ENCODE assay signal across 30 cellular contexts in the genomic region with DNA sequence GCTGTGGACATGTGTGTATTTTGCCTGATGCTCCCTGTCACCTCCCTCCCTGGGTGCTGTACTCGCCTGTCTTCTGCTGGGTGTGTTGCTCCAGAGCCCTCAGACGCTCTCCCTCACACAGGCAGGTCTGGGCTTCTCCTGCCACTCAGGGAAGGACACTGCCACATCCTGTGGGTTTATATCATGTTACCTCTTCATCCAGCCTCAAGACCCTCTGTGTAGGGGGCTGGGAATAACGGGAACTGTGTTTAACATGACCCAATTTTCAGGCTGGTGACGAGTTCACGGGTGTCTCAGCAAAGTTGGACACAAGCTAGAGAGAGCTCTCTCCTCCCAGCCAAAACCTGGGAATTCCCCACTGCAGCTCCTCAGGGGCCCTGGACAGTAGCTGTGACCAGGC. TPM values are rescaled to one million over a fixed set of nuclear protein-coding genes. Genes with fewer than 3 reads are reported as not detected.
DNase-seq lines count a peak whose midpoint lies in the region; ATAC-seq, FAIRE-seq and TF ChIP-seq lines count a peak whose summit lies in the region.
"Had no signal": no experiment of that assay in that cellular context is flagged by ENCODE, and none has a peak within 500 bp of the region (broad histone marks: within the 10 kb centered on the region; RNA-seq: fewer than 3 reads in every experiment).

No MANE protein-coding gene starts in this region.

- TF ChIP-seq POLR2A in HepG2 (IDR thresholded peaks at IDR 0.05; ENCODE audit: insufficient read depth in 1 of 2, low read depth in 2 of 2, low read length in 2 of 2): no peak

- in situ Hi-C loops in HepG2 (cut with HindIII; ENCODE audit: extremely low pct_ligation_motif_present, low pct_unique_long_range_greater_than_20kb): no loop called here

- H3K4me1 ChIP-seq in HepG2 (ENCODE audit: insufficient read depth, low read length): no peaks in the 10 kb centered on the region
- H3K4me1 ChIP-seq: body of pancreas, Caco-2, pancreas, right lobe of liver had no signal

- H3K27ac Mint-ChIP-seq in activated T-cell treated with anti-CD3 and anti-CD28 coated beads, Interleukin-2, amount 50 U/mL, for 24 hours: peak overlapping the region; percentile 46
- peak overlapping the region; percentile 76 for H3K27ac Mint-ChIP-seq in endothelial cell (ENCODE audit: unreplicated experiment)
- H3K27ac Mint-ChIP-seq in stimulated activated effector memory CD8-positive, alpha-beta T cell treated with anti-CD3 and anti-CD28 coated beads, Interleukin-12 subunit alpha, Interleukin-12 subunit beta, amount 100 ng/mL, for 72 hours: peak overlapping the region; percentile 91
- H3K27ac Mint-ChIP-seq: natural killer cell had no signal

- no peak for TF ChIP-seq RAD21 in HepG2 (CRISPR knock-in tag; IDR thresholded peaks at IDR 0.05)

- DNase-seq in activated T-cell treated with anti-CD3 and anti-CD28 coated beads, Interleukin-2, amount 50 U/mL, for 24 hours: no peak
- no peak for DNase-seq in activated T-cell treated with anti-CD3 and anti-CD28 coated beads, Interleukin-2, amount 50 U/mL, for 1 hour
- no peak for DNase-seq in RWPE1 (ENCODE audit: low spot score)
- no peak for DNase-seq in endothelial cell (ENCODE audit: low spot score)
- DNase-seq in stimulated activated effector memory CD8-positive, alpha-beta T cell treated with anti-CD3 and anti-CD28 coated beads, Interleukin-12 subunit alpha, Interleukin-12 subunit beta, amount 100 ng/mL, for 72 hours (ENCODE audit: low spot score in 2 of 2): no peak
- no peak for DNase-seq in NCI-H226
- no peak for DNase-seq in ureter (ENCODE audit: low spot score)
- no peak for DNase-seq in HepG2 (ENCODE audit: low spot score)
- DNase-seq: 8988T; activated CD4-positive, alpha-beta T cell treated with anti-CD3 and anti-CD28 coated beads, Interleukin-2, amount 50 U/mL, for 48 hours; activated CD8-positive, alpha-beta memory T cell treated with anti-CD3 and anti-CD28 coated beads, Interleukin-2, amount 50 U/mL, for 4 hours; AML-193; body of pancreas; Caco-2; DMS79 treated with DMSO at 0.1 percent for 48 hours; IMR-90; natural killer cell; NCI-H1092 treated with DMSO at 0.1 percent for 48 hours; NCI-H2029 treated with DMSO at 0.1 percent for 48 hours; NCI-H446; SHP77; stimulated activated CD4-positive, alpha-beta T cell treated with anti-CD3 and anti-CD28 coated beads, Interleukin-12 subunit alpha, Interleukin-12 subunit beta, amount 100 ng/mL, for 4 hours; stimulated activated CD4-positive, alpha-beta T cell treated with anti-CD3 and anti-CD28 coated beads, Interleukin-4, amount 100 ng/mL, for 4 hours; T1000; trophoblast cell had no signal

- no peak overlapping the region for H3K4me3 Mint-ChIP-seq in activated T-cell treated with anti-CD3 and anti-CD28 coated beads, Interleukin-2, amount 50 U/mL, for 24 hours
- H3K4me3 Mint-ChIP-seq in endothelial cell (ENCODE audit: unreplicated experiment): no peak overlapping the region
- H3K4me3 Mint-ChIP-seq in stimulated activated effector memory CD8-positive, alpha-beta T cell treated with anti-CD3 and anti-CD28 coated beads, Interleukin-12 subunit alpha, Interleukin-12 subunit beta, amount 100 ng/mL, for 72 hours: no peak overlapping the region
- H3K4me3 Mint-ChIP-seq: natural killer cell had no signal

- no peak overlapping the region for H3K9ac ChIP-seq in HepG2 (ENCODE audit: insufficient read depth, low read depth, low read length)

- TF ChIP-seq EP300 in HepG2 (IDR thresholded peaks at IDR 0.05; ENCODE audit: low read depth in 2 of 2, low read length in 2 of 2): no peak
- TF ChIP-seq EP300 in HepG2 (CRISPR knock-in tag; IDR thresholded peaks at IDR 0.05; ENCODE audit: borderline replicate concordance): no peak

- intact Hi-C loops in HepG2 (cut with micrococcal nuclease; ENCODE audit: unreplicated experiment): no loop called here

- no peaks in the 10 kb centered on the region for H3K4me1 Mint-ChIP-seq in activated T-cell treated with anti-CD3 and anti-CD28 coated beads, Interleukin-2, amount 50 U/mL, for 24 hours (ENCODE audit: low read depth)
- H3K4me1 Mint-ChIP-seq in endothelial cell (ENCODE audit: unreplicated experiment): peaks cover 20% of the 10 kb centered on the region
- H3K4me1 Mint-ChIP-seq in stimulated activated effector memory CD8-positive, alpha-beta T cell treated with anti-CD3 and anti-CD28 coated beads, Interleukin-12 subunit alpha, Interleukin-12 subunit beta, amount 100 ng/mL, for 72 hours: peaks cover 7% of the 10 kb centered on the region

- no peak for ATAC-seq in stimulated activated effector memory CD8-positive, alpha-beta T cell treated with anti-CD3 and anti-CD28 coated beads, Interleukin-12 subunit alpha, Interleukin-12 subunit beta, amount 100 ng/mL, for 72 hours
- ATAC-seq in HepG2: no peak
- ATAC-seq: body of pancreas, natural killer cell had no signal

- no peak overlapping the region for H3K4me3 ChIP-seq in HepG2 (replicated peaks in 1 of 3; ENCODE audit: insufficient read depth in 1 of 3, low read depth in 2 of 3, low read length in 3 of 3)
- H3K4me3 ChIP-seq: body of pancreas, pancreas, right lobe of liver had no signal

- H3K79me2 ChIP-seq in HepG2 (ENCODE audit: insufficient read depth, low read length): no peaks in the 10 kb centered on the region

- H3K27ac ChIP-seq in RWPE1 (0 out of 2 replicates have a peak overlapping the region, but pooled peaks have one; percentile 9), HepG2 (ENCODE audit: extremely low read length, insufficient read depth, low read length) (no peak overlapping the region)
- H3K27ac ChIP-seq: body of pancreas, pancreas, right lobe of liver had no signal

- H2AFZ ChIP-seq in HepG2 (ENCODE audit: low read length): no peak overlapping the region

- no peaks in the 10 kb centered on the region for H3K27me3 ChIP-seq in HepG2 (ENCODE audit: control insufficient read depth in 1 of 2, insufficient read depth in 2 of 2, low read length in 2 of 2)
- H3K27me3 ChIP-seq: body of pancreas, pancreas, right lobe of liver had no signal

- WGBS in HepG2 (ENCODE audit: low lambda C conversion rate): 87% methylated on average over 3 of the region's 5 CpGs

- H3K9me3 ChIP-seq in HepG2 (ENCODE audit: low read length): no peaks in the 10 kb centered on the region
- H3K9me3 ChIP-seq: body of pancreas, Caco-2, pancreas, right lobe of liver had no signal

- no peaks in the 10 kb centered on the region for H3K9me3 Mint-ChIP-seq in activated T-cell treated with anti-CD3 and anti-CD28 coated beads, Interleukin-2, amount 50 U/mL, for 24 hours
- H3K9me3 Mint-ChIP-seq in endothelial cell (ENCODE audit: unreplicated experiment): no peaks in the 10 kb centered on the region
- no peaks in the 10 kb centered on the region for H3K9me3 Mint-ChIP-seq in stimulated activated effector memory CD8-positive, alpha-beta T cell treated with anti-CD3 and anti-CD28 coated beads, Interleukin-12 subunit alpha, Interleukin-12 subunit beta, amount 100 ng/mL, for 72 hours
- H3K9me3 Mint-ChIP-seq: natural killer cell had no signal

- BruUV-seq in HepG2 (replicated peaks; lab: Mats Ljungman, UMichigan): no TSS peak

- H3K36me3 Mint-ChIP-seq in activated T-cell treated with anti-CD3 and anti-CD28 coated beads, Interleukin-2, amount 50 U/mL, for 24 hours (ENCODE audit: low read depth): peaks cover 66% of the 10 kb centered on the region
- peaks cover 35% of the 10 kb centered on the region for H3K36me3 Mint-ChIP-seq in endothelial cell (ENCODE audit: low read depth, unreplicated experiment)
- H3K36me3 Mint-ChIP-seq in stimulated activated effector memory CD8-positive, alpha-beta T cell treated with anti-CD3 and anti-CD28 coated beads, Interleukin-12 subunit alpha, Interleukin-12 subunit beta, amount 100 ng/mL, for 72 hours: no peaks in the 10 kb centered on the region
- H3K36me3 Mint-ChIP-seq: natural killer cell had no signal

- CTCF ChIA-PET in RWPE1 (lab: Yijun Ruan, JAX): no interaction called here
- CTCF ChIA-PET in HepG2 (lab: Yijun Ruan, JAX; ENCODE audit: low intra/inter-chr PET ratio, low total read pairs): no interaction called here

- H3K4me2 ChIP-seq in HepG2 (ENCODE audit: low read depth, low read length): no peak overlapping the region

- POLR2A ChIA-PET in RWPE1 (lab: Yijun Ruan, JAX; ENCODE audit: low non-redundant PET) (no interaction called here), HepG2 (lab: Yijun Ruan, JAX) (no interaction called here)

- H3K36me3 ChIP-seq in HepG2 (replicated peaks in 1 of 2; ENCODE audit: control insufficient read depth in 1 of 2, insufficient read depth in 2 of 2, low read length in 2 of 2): peaks cover 10 to 45% of the 10 kb centered on the region in 2 experiments

- FAIRE-seq in HepG2 (lab: Jason Lieb, UNC): no peak
- FAIRE-seq: islet of Langerhans, pancreas had no signal

- H4K20me1 ChIP-seq in HepG2 (ENCODE audit: insufficient read depth, low read length): no peaks in the 10 kb centered on the region

- TF ChIP-seq CTCF in RWPE1 (conservative IDR thresholded peaks at IDR 0.05; ENCODE audit: low read depth) (no peak), endothelial cell (IDR thresholded peaks at IDR 0.05; ENCODE audit: unreplicated experiment) (no peak), HepG2 (CRISPR knock-in tag; IDR thresholded peaks at IDR 0.05) (no peak)

- no peaks in the 10 kb centered on the region for H3K27me3 Mint-ChIP-seq in activated T-cell treated with anti-CD3 and anti-CD28 coated beads, Interleukin-2, amount 50 U/mL, for 24 hours
- peaks cover 6% of the 10 kb centered on the region for H3K27me3 Mint-ChIP-seq in endothelial cell (ENCODE audit: unreplicated experiment)

RNA-seq across cellular contexts. Expression of gene MYBPC3, which starts 24.6 kb away (rescaled TPM):
- not detected for total RNA-seq in endothelial cell (ENCODE audit: unreplicated experiment)
- 0.18 TPM for total RNA-seq in ureter
- not detected in 2 replicates for total RNA-seq in HepG2 (2016; rRNA removed; fragmentation: Illumina TruSeq; extraction: Trizol)
- total RNA-seq in HepG2 (2016; cell fraction: cytosol; rRNA removed; fragmentation: Illumina TruSeq; extraction: Trizol; ENCODE audit: low read depth): not detected in 2 replicates
- not detected in 2 replicates for total RNA-seq in HepG2 (2016; cell fraction: insoluble cytoplasmic fraction; rRNA removed; fragmentation: Illumina TruSeq; extraction: Trizol)
- total RNA-seq in HepG2 (2016; cell fraction: membrane; rRNA removed; fragmentation: Illumina TruSeq; extraction: Trizol): not detected in 2 replicates
- total RNA-seq in HepG2 (2016; cell fraction: nucleus; rRNA removed; fragmentation: Illumina TruSeq; extraction: Trizol): not detected in 2 replicates
- polyA plus RNA-seq in HepG2 (2011; rRNA removed): 0.01 TPM in 1 of 2 replicates, not detected in the other
- not detected in 2 replicates for polyA plus RNA-seq in HepG2 (2011; cell fraction: cytosol; rRNA removed)
- polyA plus RNA-seq in HepG2 (2011; cell fraction: nucleus; rRNA removed): not detected in 2 replicates
- not detected in 2 replicates for polyA plus RNA-seq in HepG2 (2012)
- polyA plus RNA-seq in HepG2 (2016; cell fraction: cytosol; fragmentation: Illumina TruSeq; extraction: Trizol; ENCODE audit: low read depth): not detected in 2 replicates
- not detected in 2 replicates for polyA plus RNA-seq in HepG2 (2016; cell fraction: insoluble cytoplasmic fraction; fragmentation: Illumina TruSeq; extraction: Trizol; ENCODE audit: low read depth)
- polyA plus RNA-seq in HepG2 (2016; cell fraction: membrane; fragmentation: Illumina TruSeq; extraction: Trizol; ENCODE audit: low read depth): not detected in 2 replicates
- polyA plus RNA-seq in HepG2 (2016; cell fraction: nucleus; fragmentation: Illumina TruSeq; extraction: Trizol; ENCODE audit: insufficient read depth, low read depth): not detected in 2 replicates
- polyA minus RNA-seq in HepG2 (2011; rRNA and poly(A)+ RNA removed; ENCODE audit: low replicate concordance): not detected in 2 replicates
- not detected in 2 replicates for polyA minus RNA-seq in HepG2 (2011; cell fraction: cytosol; rRNA and poly(A)+ RNA removed)
- polyA minus RNA-seq in HepG2 (2011; cell fraction: nucleus; rRNA and poly(A)+ RNA removed): not detected in 2 replicates
- total RNA-seq: body of pancreas, Caco-2, fibroblast of lung, IMR-90, lower leg skin had no signal
- polyA plus RNA-seq: fibroblast of lung, IMR-90 had no signal

RNA-seq across cellular contexts. Expression of gene SPI1, which starts 50.4 kb away (rescaled TPM):
- total RNA-seq in endothelial cell (ENCODE audit: unreplicated experiment): not detected
- 10.6 TPM for total RNA-seq in ureter
- not detected in 2 replicates for total RNA-seq in HepG2 (2016; rRNA removed; fragmentation: Illumina TruSeq; extraction: Trizol)
- total RNA-seq in HepG2 (2016; cell fraction: cytosol; rRNA removed; fragmentation: Illumina TruSeq; extraction: Trizol; ENCODE audit: low read depth): not detected in 2 replicates
- total RNA-seq in HepG2 (2016; cell fraction: insoluble cytoplasmic fraction; rRNA removed; fragmentation: Illumina TruSeq; extraction: Trizol): not detected in 2 replicates
- not detected in 2 replicates for total RNA-seq in HepG2 (2016; cell fraction: membrane; rRNA removed; fragmentation: Illumina TruSeq; extraction: Trizol)
- not detected in 2 replicates for total RNA-seq in HepG2 (2016; cell fraction: nucleus; rRNA removed; fragmentation: Illumina TruSeq; extraction: Trizol)
- polyA plus RNA-seq in HepG2 (2011; rRNA removed): not detected in 2 replicates
- not detected in 2 replicates for polyA plus RNA-seq in HepG2 (2011; cell fraction: cytosol; rRNA removed)
- polyA plus RNA-seq in HepG2 (2011; cell fraction: nucleus; rRNA removed): not detected in 2 replicates
- not detected in 2 replicates for polyA plus RNA-seq in HepG2 (2012)
- polyA plus RNA-seq in HepG2 (2016; cell fraction: cytosol; fragmentation: Illumina TruSeq; extraction: Trizol; ENCODE audit: low read depth): not detected in 2 replicates
- not detected in 2 replicates for polyA plus RNA-seq in HepG2 (2016; cell fraction: insoluble cytoplasmic fraction; fragmentation: Illumina TruSeq; extraction: Trizol; ENCODE audit: low read depth)
- not detected in 2 replicates for polyA plus RNA-seq in HepG2 (2016; cell fraction: membrane; fragmentation: Illumina TruSeq; extraction: Trizol; ENCODE audit: low read depth)
- not detected in 2 replicates for polyA plus RNA-seq in HepG2 (2016; cell fraction: nucleus; fragmentation: Illumina TruSeq; extraction: Trizol; ENCODE audit: insufficient read depth, low read depth)
- polyA minus RNA-seq in HepG2 (2011; rRNA and poly(A)+ RNA removed; ENCODE audit: low replicate concordance): 0.61 and 0.70 TPM in 2 replicates
- polyA minus RNA-seq in HepG2 (2011; cell fraction: cytosol; rRNA and poly(A)+ RNA removed): not detected in 2 replicates
- not detected in 2 replicates for polyA minus RNA-seq in HepG2 (2011; cell fraction: nucleus; rRNA and poly(A)+ RNA removed)
- total RNA-seq: Caco-2, fibroblast of lung, IMR-90 had no signal
- polyA plus RNA-seq: fibroblast of lung, IMR-90 had no signal

RNA-seq across cellular contexts. Expression of gene MADD, which starts 58.0 kb away (rescaled TPM):
- total RNA-seq in endothelial cell (ENCODE audit: unreplicated experiment): 61.2 TPM
- total RNA-seq in ureter: 79.4 TPM
- total RNA-seq in HepG2 (2016; rRNA removed; fragmentation: Illumina TruSeq; extraction: Trizol): 16.4 and 18.0 TPM in 2 replicates
- 3.6 and 4.8 TPM in 2 replicates for total RNA-seq in HepG2 (2016; cell fraction: cytosol; rRNA removed; fragmentation: Illumina TruSeq; extraction: Trizol; ENCODE audit: low read depth)
- 14.2 and 17.9 TPM in 2 replicates for total RNA-seq in HepG2 (2016; cell fraction: insoluble cytoplasmic fraction; rRNA removed; fragmentation: Illumina TruSeq; extraction: Trizol)
- total RNA-seq in HepG2 (2016; cell fraction: membrane; rRNA removed; fragmentation: Illumina TruSeq; extraction: Trizol): 5.8 and 6.9 TPM in 2 replicates
- total RNA-seq in HepG2 (2016; cell fraction: nucleus; rRNA removed; fragmentation: Illumina TruSeq; extraction: Trizol): 21.5 and 24.2 TPM in 2 replicates
- polyA plus RNA-seq in HepG2 (2011; rRNA removed): 29.2 and 30.1 TPM in 2 replicates
- 18.0 and 18.1 TPM in 2 replicates for polyA plus RNA-seq in HepG2 (2011; cell fraction: cytosol; rRNA removed)
- 70.7 and 85.3 TPM in 2 replicates for polyA plus RNA-seq in HepG2 (2011; cell fraction: nucleus; rRNA removed)
- 18.8 and 27.6 TPM in 2 replicates for polyA plus RNA-seq in HepG2 (2012)
- polyA plus RNA-seq in HepG2 (2016; cell fraction: cytosol; fragmentation: Illumina TruSeq; extraction: Trizol; ENCODE audit: low read depth): 0.83 and 0.84 TPM in 2 replicates
- 11.1 and 13.7 TPM in 2 replicates for polyA plus RNA-seq in HepG2 (2016; cell fraction: insoluble cytoplasmic fraction; fragmentation: Illumina TruSeq; extraction: Trizol; ENCODE audit: low read depth)
- polyA plus RNA-seq in HepG2 (2016; cell fraction: membrane; fragmentation: Illumina TruSeq; extraction: Trizol; ENCODE audit: low read depth): 2.4 TPM in 2 replicates
- polyA plus RNA-seq in HepG2 (2016; cell fraction: nucleus; fragmentation: Illumina TruSeq; extraction: Trizol; ENCODE audit: insufficient read depth, low read depth): 52.0 and 53.3 TPM in 2 replicates
- polyA minus RNA-seq in HepG2 (2011; rRNA and poly(A)+ RNA removed; ENCODE audit: low replicate concordance): 124 and 272 TPM in 2 replicates
- polyA minus RNA-seq in HepG2 (2011; cell fraction: cytosol; rRNA and poly(A)+ RNA removed): 14.4 and 19.1 TPM in 2 replicates
- 40.8 and 44.3 TPM in 2 replicates for polyA minus RNA-seq in HepG2 (2011; cell fraction: nucleus; rRNA and poly(A)+ RNA removed)

Comparison
In these comparisons a context has a peak if more than half of its experiments do, and no peak if none do; other contexts are left out.
1. RNA of gene SPI1, which starts 50.4 kb away (total RNA-seq): 10.6 TPM in ureter (single experiment); not detected in endothelial cell (single experiment) and not detected in HepG2; every median in the first group is over 10 times any median in the second.
2. Peak in every context shown above with its lines, with median percentiles within 50 percentile points of each other: H3K27ac Mint-ChIP-seq.